14 cellular contexts compared by ENCODE assay signal in genomic region chr2:45554764-45555163, GRCh38. TPM values are rescaled to one million over a fixed set of nuclear protein-coding genes. Genes with fewer than 3 reads are reported as not detected.
A peak's percentile ranks its signal among the peaks of the same experiment; 100 is the strongest.
DNase-seq lines count a peak whose midpoint lies in the region; ATAC-seq, FAIRE-seq and TF ChIP-seq lines count a peak whose summit lies in the region.
"Had no signal": no experiment of that assay in that cellular context is flagged by ENCODE, and none has a peak within 500 bp of the region (broad histone marks: within the 10 kb centered on the region; RNA-seq: fewer than 3 reads in every experiment).

No MANE protein-coding gene starts in this region.

- H2BK12ac ChIP-seq in H1 (ENCODE audit: low read depth, low read length): no peak overlapping the region

- no peak overlapping the region for H3K9ac ChIP-seq in H1 (replicated peaks in 1 of 4; ENCODE audit: extremely low read depth in 1 of 4, low read depth in 3 of 4, low read length in 3 of 4)
- peak overlapping the region; percentile 47 for H3K9ac ChIP-seq in skeletal muscle satellite cell (ENCODE audit: low read depth, low read length)

- no peaks in the 10 kb centered on the region for H3K9me3 ChIP-seq in H1 (ENCODE audit: insufficient read depth in 2 of 2, low read depth in 1 of 2, low read length in 1 of 2)
- no peaks in the 10 kb centered on the region for H3K9me3 ChIP-seq in skeletal muscle satellite cell (replicated peaks; ENCODE audit: low read length)
- H3K9me3 ChIP-seq: Peyer's patch, upper lobe of left lung had no signal

- H4K5ac ChIP-seq in H1 (ENCODE audit: insufficient read length, low read depth, low read length): no peak overlapping the region

- no peaks in the 10 kb centered on the region for H3K79me1 ChIP-seq in H1 (ENCODE audit: low read depth, low read length)

- H3K56ac ChIP-seq in H1 (replicated peaks; ENCODE audit: insufficient read length, low read depth, low read length): no peak overlapping the region

- no peak overlapping the region for H3K4me3 ChIP-seq in H1 (ENCODE audit: extremely low read depth in 1 of 4, insufficient read depth in 2 of 4, low read depth in 3 of 4, low read length in 4 of 4)
- H3K4me3 ChIP-seq in skeletal muscle satellite cell (ENCODE audit: low read length): no peak overlapping the region
- H3K4me3 ChIP-seq: Peyer's patch, skin epidermis, upper lobe of left lung had no signal

- H4K91ac ChIP-seq in H1 (replicated peaks; ENCODE audit: insufficient read length, low read length): no peak overlapping the region

- H3K27me3 ChIP-seq in H1 (replicated peaks in 1 of 4; ENCODE audit: control insufficient read depth in 3 of 4, extremely low read depth in 1 of 4, insufficient read depth in 3 of 4, low read length in 3 of 4) (no peaks in the 10 kb centered on the region), skeletal muscle satellite cell (ENCODE audit: control insufficient read depth, insufficient read depth, low read length) (no peaks in the 10 kb centered on the region)
- H3K27me3 ChIP-seq: foreskin keratinocyte, Peyer's patch, upper lobe of left lung had no signal

- H3K23me2 ChIP-seq in H1 (ENCODE audit: low read depth, low read length): no peaks in the 10 kb centered on the region; the same call in 1 of the 2 replicates

- H2BK15ac ChIP-seq in H1 (ENCODE audit: low read length): no peak overlapping the region

- no peak overlapping the region for H2BK120ac ChIP-seq in H1 (replicated peaks; ENCODE audit: low read depth, low read length)

- 0 out of 2 replicates have a peak overlapping the region, but pooled peaks have one; percentile 37 for H2BK5ac ChIP-seq in H1 (ENCODE audit: low read depth, low read length)

- H4K8ac ChIP-seq in H1 (ENCODE audit: extremely low read depth, insufficient read depth, low read length): no peak overlapping the region

- H3K4ac ChIP-seq in H1 (replicated peaks; ENCODE audit: insufficient read length, low read depth, low read length): no peak overlapping the region

- H3K27ac ChIP-seq in H1 (ENCODE audit: low read depth, low read length): no peak overlapping the region
- H3K27ac ChIP-seq: foreskin keratinocyte, Peyer's patch, skin epidermis, upper lobe of left lung had no signal

- H3K36me3 Mint-ChIP-seq in WTC11: peaks cover 2% of the 10 kb centered on the region

- ATAC-seq in WTC11: no peak
- ATAC-seq in HG02798 (IDR thresholded peaks at IDR 0.05; ENCODE audit: poor library complexity, unreplicated experiment): no peak
- ATAC-seq: foreskin keratinocyte had no signal

- peak; percentile 59 for DNase-seq in activated CD8-positive, alpha-beta memory T cell treated with anti-CD3 and anti-CD28 coated beads for 24 hours
- no peak for DNase-seq in activated CD8-positive, alpha-beta memory T cell treated with anti-CD3 and anti-CD28 coated beads, Interleukin-2, amount 50 U/mL, for 48 hours
- no peak for DNase-seq in WTC11 (ENCODE audit: low spot score)
- DNase-seq in H1 (ENCODE audit: low read depth in 1 of 2, low spot score in 2 of 2): no peak
- DNase-seq in KG1 (lab: John Stamatoyannopoulos, UW): no peak
- no peak for DNase-seq in NOMO-1 treated with dmso at 0.1 percent for 144 hours (lab: John Stamatoyannopoulos, UW; ENCODE audit: unreplicated experiment)
- DNase-seq: ACHN, foreskin keratinocyte, NCI-H446, Peyer's patch had no signal

- POLR2A ChIA-PET in WTC11 (lab: Charles Lee): no interaction called here
- POLR2A ChIA-PET in H1 (lab: Charles Lee; ENCODE audit: partially characterized antibody): interaction anchor here (0.6 kb wide), 1 partner anchor 14 kb away, joined by 3 read pairs; no protein-coding TSS in a partner anchor

- no peaks in the 10 kb centered on the region for H4K20me1 ChIP-seq in H1 (replicated peaks in 1 of 2; ENCODE audit: control insufficient read depth in 1 of 2, insufficient read depth in 2 of 2, low read length in 2 of 2)

- H3K4me1 Mint-ChIP-seq in WTC11: peaks cover 24% of the 10 kb centered on the region

- H3K4me1 ChIP-seq in H1 (replicated peaks in 1 of 4; ENCODE audit: control insufficient read depth in 3 of 4, insufficient read depth in 4 of 4, low read length in 3 of 4): peaks cover 0 to 7% (median 2%) of the 10 kb centered on the region in 4 experiments; a peak in 1 of 7 replicates
- peaks cover 18% of the 10 kb centered on the region for H3K4me1 ChIP-seq in skeletal muscle satellite cell (ENCODE audit: control insufficient read depth, insufficient read depth, low read length)
- H3K4me1 ChIP-seq: foreskin keratinocyte, Peyer's patch, upper lobe of left lung had no signal

- no peak for TF ChIP-seq RAD21 in H1 (IDR thresholded peaks at IDR 0.05 in 1 of 2, conservative IDR thresholded peaks at IDR 0.05 in 1 of 2; ENCODE audit: low read depth in 2 of 2, low read length in 2 of 2)

- H3K23ac ChIP-seq in H1 (ENCODE audit: insufficient read length): no peak overlapping the region

- TF ChIP-seq POLR2A in H1 (IDR thresholded peaks at IDR 0.05; ENCODE audit: control extremely low read depth in 1 of 2, low read depth in 2 of 2, low read length in 2 of 2): no peak

- H3K18ac ChIP-seq in H1 (ENCODE audit: extremely low read depth, low read length): no peak overlapping the region

- H3K36me3 ChIP-seq in H1 (ENCODE audit: control insufficient read depth in 2 of 4, insufficient read depth in 4 of 4, low read length in 3 of 4): no peaks in the 10 kb centered on the region
- H3K36me3 ChIP-seq in skeletal muscle satellite cell (ENCODE audit: insufficient read depth, low read length): no peaks in the 10 kb centered on the region

- no peaks in the 10 kb centered on the region for H3K79me2 ChIP-seq in H1 (ENCODE audit: control insufficient read depth in 1 of 2, insufficient read depth in 2 of 2, low read length in 2 of 2)

- CTCF ChIA-PET in WTC11 (lab: Charles Lee): interaction anchor here (0.7 to 2.1 kb wide), 6 partner anchors 24 to 609 kb away, joined by 3 to 10 read pairs (median 4); no protein-coding TSS in a partner anchor
- CTCF ChIA-PET in H1 (lab: Charles Lee; ENCODE audit: partially characterized antibody): interaction anchor here (0.7 to 1.1 kb wide), 6 partner anchors 9 to 277 kb away, joined by 3 to 4 read pairs (median 3); no protein-coding TSS in a partner anchor

- no peak overlapping the region for H2AFZ ChIP-seq in H1 (ENCODE audit: low read length)

- H3K14ac ChIP-seq in H1 (ENCODE audit: insufficient read length): no peak overlapping the region

- no peak overlapping the region for H2AK5ac ChIP-seq in H1 (ENCODE audit: low read depth, low read length)

- H2BK20ac ChIP-seq in H1 (ENCODE audit: low read length): no peak overlapping the region

- H3K4me2 ChIP-seq in H1 (ENCODE audit: insufficient read depth in 1 of 2, low read depth in 2 of 2, low read length in 2 of 2) (no peak overlapping the region), skeletal muscle satellite cell (ENCODE audit: low read length) (peak overlapping the region; percentile 74)

- TF ChIP-seq EP300 in H1 (IDR thresholded peaks at IDR 0.05; ENCODE audit: borderline replicate concordance in 1 of 2, low read depth in 2 of 2, low read length in 2 of 2): no peak

- no peak overlapping the region for H3K4me3 Mint-ChIP-seq in WTC11

- TF ChIP-seq CTCF in WTC11 (IDR thresholded peaks at IDR 0.05) (no peak), H1 (IDR thresholded peaks at IDR 0.05; ENCODE audit: control extremely low read depth in 1 of 3, insufficient read depth in 1 of 3, low read depth in 1 of 3, low read length in 3 of 3) (no peak)

- WGBS in H1 (ENCODE audit: extremely low coverage in 1 of 2, insufficient coverage in 1 of 2, insufficient read length in 1 of 2, insufficient replicate concordance in 2 of 2, low coverage in 1 of 2, low lambda C conversion rate in 2 of 2, missing lambda C conversion rate in 1 of 2), 2 experiments: 91% methylated on average over 1 of the region's 1 CpG; no CpG with 5 or more reads in 1 of the 2 experiments

- FAIRE-seq in H1 (lab: Jason Lieb, UNC): no peak

- H3K27ac Mint-ChIP-seq in WTC11: peak overlapping the region; percentile 62

- H3K27me3 Mint-ChIP-seq in WTC11 (ENCODE audit: low read depth): no peaks in the 10 kb centered on the region

- H3K9me3 Mint-ChIP-seq in WTC11: no peaks in the 10 kb centered on the region

TF ChIP-seq in WTC11, 78 proteins besides CTCF, POLR2A, EP300 and RAD21 (continues in another document):
- no peak for TF ChIP-seq ZNF671 (CRISPR knock-in tag; IDR thresholded peaks at IDR 0.05)
- TF ChIP-seq EMX1 (CRISPR knock-in tag; IDR thresholded peaks at IDR 0.05): no peak
- no peak for TF ChIP-seq SP1 (CRISPR knock-in tag; conservative IDR thresholded peaks at IDR 0.05)

TF ChIP-seq in H1, 55 proteins besides CTCF, POLR2A, EP300 and RAD21 (continues in another document):
- TF ChIP-seq ASH2L (IDR thresholded peaks at IDR 0.05; ENCODE audit: low read length): no peak
- TF ChIP-seq SIRT6 (IDR thresholded peaks at IDR 0.05; ENCODE audit: low read length): no peak
- TF ChIP-seq SP1 (IDR thresholded peaks at IDR 0.05; ENCODE audit: low read depth, low read length): no peak
- no peak for TF ChIP-seq TAF7 (optimal IDR thresholded peaks at IDR 0.05; ENCODE audit: borderline replicate concordance, low read depth, low read length)
- no peak for TF ChIP-seq BRCA1 (IDR thresholded peaks at IDR 0.05; ENCODE audit: low read depth, low read length)
- TF ChIP-seq PHF8 (conservative IDR thresholded peaks at IDR 0.05; ENCODE audit: low read depth, low read length): no peak
- no peak for TF ChIP-seq GTF2F1 (IDR thresholded peaks at IDR 0.05; ENCODE audit: borderline replicate concordance, low read depth, low read length)
- TF ChIP-seq TAF1 (IDR thresholded peaks at IDR 0.05; ENCODE audit: low read depth, low read length): no peak
- TF ChIP-seq CEBPB (IDR thresholded peaks at IDR 0.05; ENCODE audit: low read depth, low read length): no peak
- no peak for TF ChIP-seq RFX5 (IDR thresholded peaks at IDR 0.05; ENCODE audit: borderline replicate concordance, low read depth, low read length)
- no peak for TF ChIP-seq KDM5A (IDR thresholded peaks at IDR 0.05; ENCODE audit: low read length)
- no peak for TF ChIP-seq POU5F1 (IDR thresholded peaks at IDR 0.05; ENCODE audit: low read depth, low read length)
- no peak for TF ChIP-seq CHD2 (IDR thresholded peaks at IDR 0.05; ENCODE audit: low read length)
- no peak for TF ChIP-seq CHD1 (IDR thresholded peaks at IDR 0.05; ENCODE audit: low read depth, low read length)

RNA-seq across cellular contexts. Expression of gene SRBD1, which starts 56.3 kb away (rescaled TPM):
- total RNA-seq in WTC11 (2021): 19.1 to 23.4 TPM (median 22.8 TPM) in 3 replicates
- 20.0 and 20.4 TPM in 2 replicates for total RNA-seq in H1 (2021; fragmentation: NEBNext Ultra II Directional; extraction: Animal tissue kit (Norgen Biotek cat#: 25700))
- 2.5 and 4.6 TPM in 2 replicates for polyA plus RNA-seq in H1 (2011; rRNA removed)
- polyA plus RNA-seq in H1 (2011; cell fraction: cytosol; rRNA removed): 6.7 TPM
- 2.6 TPM for polyA plus RNA-seq in H1 (2011; cell fraction: nucleus; rRNA removed)
- 11.2 to 17.7 TPM (median 12.4 TPM) in 4 replicates for polyA plus RNA-seq in H1 (2012, experiment 1 of 2)
- polyA plus RNA-seq in H1 (2012, experiment 2 of 2): 1.1 TPM
- polyA plus RNA-seq in H1 (2013, experiment 1 of 2): 13.0 TPM
- 13.8 TPM for polyA plus RNA-seq in H1 (2013, experiment 2 of 2)
- 23.5 and 33.4 TPM in 2 replicates for polyA minus RNA-seq in H1 (2011; rRNA and poly(A)+ RNA removed)
- 10.4 TPM for polyA minus RNA-seq in H1 (2011; cell fraction: cytosol; rRNA and poly(A)+ RNA removed)
- polyA minus RNA-seq in H1 (2011; cell fraction: nucleus; rRNA and poly(A)+ RNA removed): 52.1 TPM
- 15.9 and 17.0 TPM in 2 replicates for total RNA-seq in skeletal muscle satellite cell (2012; rRNA removed)
